ENCODE assay signal across 8 cellular contexts in genomic region chr10:80493482-80494021, GRCh38. TPM values are rescaled to one million over a fixed set of nuclear protein-coding genes. Genes with fewer than 3 reads are reported as not detected.
DNase-seq lines count a peak whose midpoint lies in the region; ATAC-seq lines count a peak whose summit lies in the region.

No MANE protein-coding gene starts in this region.

- peaks cover 2 to 4% of the 10 kb centered on the region in 2 donors for H3K4me1 ChIP-seq in aorta (ENCODE audit: control insufficient read depth in 1 of 2, insufficient read depth in 2 of 2, low read length in 2 of 2)

- WGBS in aorta, 2 donors: 21 to 22% methylated on average over 4 of the region's 4 CpGs

- no peaks in the 10 kb centered on the region for H3K27me3 ChIP-seq in aorta (ENCODE audit: control insufficient read depth in 1 of 2, insufficient read depth in 2 of 2, low read length in 1 of 2)

- H3K27ac Mint-ChIP-seq in activated CD4-positive, alpha-beta T cell treated with anti-CD3 and anti-CD28 coated beads, Interleukin-2, amount 10 ng/mL, durations not matched to agents 24 days and 14 days: peak overlapping the region; percentile 87

- H3K9me3 ChIP-seq in aorta (ENCODE audit: control insufficient read depth, low read length): no peaks in the 10 kb centered on the region

- DNase-seq in activated CD4-positive, alpha-beta T cell treated with anti-CD3 and anti-CD28 coated beads, Interleukin-2, amount 10 ng/mL, durations not matched to agents 24 days and 14 days: peak; percentile 74
- no peak for DNase-seq in activated CD4-positive, alpha-beta T cell treated with anti-CD3 and anti-CD28 coated beads, Interleukin-2, amount 50 U/mL, for 48 hours
- DNase-seq in UCSD-AML1 (lab: John Stamatoyannopoulos, UW; ENCODE audit: unreplicated experiment): peak; percentile 45
- DNase-seq in left ventricle myocardium superior: no peak
- no peak for DNase-seq in aorta
- no peak for DNase-seq in NCI-H748 treated with DMSO at 0.1 percent for 48 hours (lab: John Stamatoyannopoulos, UW)
- no peak for DNase-seq in stimulated activated CD4-positive, alpha-beta T cell treated with anti-CD3 and anti-CD28 coated beads, Interleukin-1b, Interleukin-23, amount 100 ng/mL, for 48 hours

- peaks cover 0 to 2% of the 10 kb centered on the region in 2 donors for H3K36me3 ChIP-seq in aorta (ENCODE audit: control insufficient read depth in 1 of 2, insufficient read depth in 2 of 2, low read length in 1 of 2)

- no peak overlapping the region for H3K4me3 ChIP-seq in aorta (ENCODE audit: low read length in 2 of 2)

- H3K4me3 Mint-ChIP-seq in activated CD4-positive, alpha-beta T cell treated with anti-CD3 and anti-CD28 coated beads, Interleukin-2, amount 10 ng/mL, durations not matched to agents 24 days and 14 days: peak overlapping the region; percentile 66

- no peak overlapping the region for H3K27ac ChIP-seq in aorta (ENCODE audit: low read depth in 1 of 2, low read length in 2 of 2)

- peaks cover 16% of the 10 kb centered on the region for H3K9me3 Mint-ChIP-seq in activated CD4-positive, alpha-beta T cell treated with anti-CD3 and anti-CD28 coated beads, Interleukin-2, amount 10 ng/mL, durations not matched to agents 24 days and 14 days

- ATAC-seq in HG02981 (IDR thresholded peaks at IDR 0.05; ENCODE audit: unreplicated experiment) (peak; percentile 42), left ventricle myocardium superior (peak; percentile 22), aorta (ENCODE audit: low FRiP score) (peak; percentile 51)

- H3K27me3 Mint-ChIP-seq in activated CD4-positive, alpha-beta T cell treated with anti-CD3 and anti-CD28 coated beads, Interleukin-2, amount 10 ng/mL, durations not matched to agents 24 days and 14 days: no peaks in the 10 kb centered on the region

- H3K4me1 Mint-ChIP-seq in activated CD4-positive, alpha-beta T cell treated with anti-CD3 and anti-CD28 coated beads, Interleukin-2, amount 10 ng/mL, durations not matched to agents 24 days and 14 days: peaks cover 83% of the 10 kb centered on the region

- peaks cover 66% of the 10 kb centered on the region for H3K36me3 Mint-ChIP-seq in activated CD4-positive, alpha-beta T cell treated with anti-CD3 and anti-CD28 coated beads, Interleukin-2, amount 10 ng/mL, durations not matched to agents 24 days and 14 days (ENCODE audit: low read depth)

- intact Hi-C loops in activated CD4-positive, alpha-beta T cell treated with anti-CD3 and anti-CD28 coated beads, Interleukin-2, amount 10 ng/mL, durations not matched to agents 24 days and 14 days (cut with micrococcal nuclease): loop anchor here (1.0 kb wide), 1 partner anchor 8 kb away; no protein-coding TSS in a partner anchor
- intact Hi-C loops in left ventricle myocardium superior (cut with micrococcal nuclease): no loop called here
- intact Hi-C loops in aorta (cut with DNase I): no loop called here

RNA-seq across cellular contexts. Expression of gene TSPAN14, which starts 39.4 kb away (rescaled TPM):
- total RNA-seq in activated CD4-positive, alpha-beta T cell treated with anti-CD3 and anti-CD28 coated beads, Interleukin-2, amount 10 ng/mL, durations not matched to agents 24 days and 14 days: 57.8 and 61.7 TPM in 2 replicates
- total RNA-seq in left ventricle myocardium superior (41.2 TPM), aorta (10 to 100 TPM; 59.5 to 61.5 TPM)
- 10 to 100 TPM; 12.3 to 13.8 TPM for polyA plus RNA-seq in aorta

RNA-seq across cellular contexts. Expression of gene SH2D4B, which starts 44.1 kb away (rescaled TPM):
- total RNA-seq in activated CD4-positive, alpha-beta T cell treated with anti-CD3 and anti-CD28 coated beads, Interleukin-2, amount 10 ng/mL, durations not matched to agents 24 days and 14 days: 0.19 and 0.23 TPM in 2 replicates
- total RNA-seq in left ventricle myocardium superior (not detected), aorta (under 1 TPM; 0.27 to 0.52 TPM)
- polyA plus RNA-seq in aorta: not detected

Comparison
In these comparisons a context has a peak if more than half of its experiments do, and no peak if none do; other contexts are left out.
1. DNase-seq: peak in activated CD4-positive, alpha-beta T cell treated with anti-CD3 and anti-CD28 coated beads, Interleukin-2, amount 10 ng/mL, durations not matched to agents 24 days and 14 days (single experiment) and UCSD-AML1 (single experiment); none in activated CD4-positive, alpha-beta T cell treated with anti-CD3 and anti-CD28 coated beads, Interleukin-2, amount 50 U/mL, for 48 hours (0 of 2), left ventricle myocardium superior (single experiment), aorta (0 of 2), NCI-H748 treated with DMSO at 0.1 percent for 48 hours (single experiment) and stimulated activated CD4-positive, alpha-beta T cell treated with anti-CD3 and anti-CD28 coated beads, Interleukin-1b, Interleukin-23, amount 100 ng/mL, for 48 hours (single experiment).
2. Peak in every context shown above with its lines, with median percentiles within 50 percentile points of each other: ATAC-seq.